ENCODE assay signal across 10 cellular contexts in genomic region chr5:151125421-151125820, GRCh38. TPM values are rescaled to one million over a fixed set of nuclear protein-coding genes. Genes with fewer than 3 reads are reported as not detected.
DNase-seq lines count a peak whose midpoint lies in the region; ATAC-seq and TF ChIP-seq lines count a peak whose summit lies in the region.
"Had no signal": no experiment of that assay in that cellular context is flagged by ENCODE, and none has a peak within 500 bp of the region (broad histone marks: within the 10 kb centered on the region; RNA-seq: fewer than 3 reads in every experiment).

No MANE protein-coding gene starts in this region.

- H3K36me3 ChIP-seq in Karpas-422 (ENCODE audit: insufficient read depth, low read length) (peaks cover 64% of the 10 kb centered on the region), spleen (peaks cover 2 to 100% (median 77%) of the 10 kb centered on the region in 6 donors), tibial artery (peaks cover 63 to 99% (median 70%) of the 10 kb centered on the region in 3 donors)

- H3K4me3 ChIP-seq in Karpas-422 (ENCODE audit: low read length), result peak overlapping the region; percentile 4; the same call in 1 of the 2 replicates
- peak overlapping the region in 1 of 8 donors; percentile 35 for H3K4me3 ChIP-seq in spleen
- no peak overlapping the region for H3K4me3 ChIP-seq in tibial artery
- H3K4me3 ChIP-seq: suprapubic skin had no signal

- CTCF ChIA-PET in activated CD4-positive, alpha-beta T cell treated with anti-CD3 and anti-CD28 coated beads for 36 hours (lab: Charles Lee), result interaction anchor here (0.6 to 27.2 kb wide), 48 partner anchors 11 to 1277 kb away, joined by 3 to 685 read pairs (median 4); partner anchors contain the start of genes ANXA6, CCDC69, GM2A and SLC36A1

- H3K27me3 Mint-ChIP-seq in activated CD4-positive, alpha-beta T cell treated with anti-CD3 and anti-CD28 coated beads for 36 hours, result no peaks in the 10 kb centered on the region
- no peaks in the 10 kb centered on the region for H3K27me3 Mint-ChIP-seq in activated T-helper 1 cell treated with anti-CD3 and anti-CD28 coated beads, Interleukin-12 subunit alpha, Interleukin-12 subunit beta, Interleukin-2, Interleukin-4 antibody, amounts not matched to agents 30 ng/mL and 10 ng/mL and 1 ng/mL, durations not matched to agents 14 hours and 24 hours and 36 hours (ENCODE audit: insufficient read depth)

- TF ChIP-seq CTCF in spleen (IDR thresholded peaks at IDR 0.05 in 8 of 11, conservative IDR thresholded peaks at IDR 0.05 in 3 of 11) (no peak), tibial artery (IDR thresholded peaks at IDR 0.05) (no peak)

- H4K20me1 ChIP-seq in Karpas-422 (ENCODE audit: insufficient read depth, low read depth, low read length), result no peaks in the 10 kb centered on the region

- DNase-seq in activated CD4-positive, alpha-beta T cell treated with anti-CD3 and anti-CD28 coated beads for 36 hours, result peak; percentile 34
- DNase-seq in activated CD4-positive, alpha-beta T cell treated with anti-CD3 and anti-CD28 coated beads for 1 hour, result no peak
- DNase-seq in Karpas-422, result peak; percentile 78
- DNase-seq in activated T-helper 1 cell treated with anti-CD3 and anti-CD28 coated beads, Interleukin-12 subunit alpha, Interleukin-12 subunit beta, Interleukin-2, Interleukin-4 antibody, amounts not matched to agents 30 ng/mL and 10 ng/mL and 1 ng/mL, durations not matched to agents 14 hours and 24 hours and 36 hours (ENCODE audit: low spot score), result no peak
- no peak for DNase-seq in spleen
- no peak for DNase-seq in tibial artery
- DNase-seq in stimulated activated CD4-positive, alpha-beta T cell treated with anti-CD3 and anti-CD28 coated beads, Interleukin-4, amount 100 ng/mL, for 1 hour, result no peak
- DNase-seq in NCI-H2081 (lab: John Stamatoyannopoulos, UW), result no peak
- DNase-seq: NCI-H446 treated with DMSO at 0.1 percent for 48 hours had no signal

- H3K4me3 Mint-ChIP-seq in activated CD4-positive, alpha-beta T cell treated with anti-CD3 and anti-CD28 coated beads for 36 hours, result peak overlapping the region; percentile 22
- H3K4me3 Mint-ChIP-seq in activated T-helper 1 cell treated with anti-CD3 and anti-CD28 coated beads, Interleukin-12 subunit alpha, Interleukin-12 subunit beta, Interleukin-2, Interleukin-4 antibody, amounts not matched to agents 30 ng/mL and 10 ng/mL and 1 ng/mL, durations not matched to agents 14 hours and 24 hours and 36 hours, result peak overlapping the region; percentile 19

- H3K27ac ChIP-seq in Karpas-422 (ENCODE audit: low read length), result peak overlapping the region; percentile 94
- peak overlapping the region; percentile 40 to 90 (median 82) for H3K27ac ChIP-seq in spleen
- no peak overlapping the region for H3K27ac ChIP-seq in tibial artery
- H3K27ac ChIP-seq: suprapubic skin had no signal

- H3K4me1 Mint-ChIP-seq in activated CD4-positive, alpha-beta T cell treated with anti-CD3 and anti-CD28 coated beads for 36 hours, result peaks cover 67% of the 10 kb centered on the region
- peaks cover 39% of the 10 kb centered on the region for H3K4me1 Mint-ChIP-seq in activated T-helper 1 cell treated with anti-CD3 and anti-CD28 coated beads, Interleukin-12 subunit alpha, Interleukin-12 subunit beta, Interleukin-2, Interleukin-4 antibody, amounts not matched to agents 30 ng/mL and 10 ng/mL and 1 ng/mL, durations not matched to agents 14 hours and 24 hours and 36 hours (ENCODE audit: low read depth)

- H3K9me2 ChIP-seq in Karpas-422 (replicated peaks; ENCODE audit: insufficient read depth, low read length), result no peaks in the 10 kb centered on the region

- H3K4me1 ChIP-seq in Karpas-422 (ENCODE audit: low read length) (peaks cover 79% of the 10 kb centered on the region), spleen (peaks cover 29 to 88% (median 66%) of the 10 kb centered on the region in 6 donors), tibial artery (peaks cover 0 to 12% (median 7%) of the 10 kb centered on the region in 4 donors)
- H3K4me1 ChIP-seq: suprapubic skin had no signal

- WGBS in spleen, 5 donors, result 30 to 46% (median 39%) methylated on average over 7 of the region's 7 CpGs

- 0 out of 2 replicates have a peak, but pooled peaks cover 3% of the 10 kb centered on the region for H3K79me2 ChIP-seq in Karpas-422 (ENCODE audit: low read length)

- H2AFZ ChIP-seq in Karpas-422 (ENCODE audit: low read length), result no peak overlapping the region

- H3K9ac ChIP-seq in Karpas-422 (ENCODE audit: low read length), result peak overlapping the region; percentile 71

- H3K4me2 ChIP-seq in Karpas-422 (ENCODE audit: low read depth, low read length, poor library complexity, severe bottlenecking), result peak overlapping the region; percentile 64

- TF ChIP-seq POLR2A in spleen (IDR thresholded peaks at IDR 0.05), result no peak

- intact Hi-C loops in activated CD4-positive, alpha-beta T cell treated with anti-CD3 and anti-CD28 coated beads for 36 hours (cut with DNase I, micrococcal nuclease), result loop anchor here in 1 of 2 experiments (5.0 kb wide), 1 partner anchor 192 kb away; no protein-coding TSS in a partner anchor
- intact Hi-C loops in activated T-helper 1 cell treated with anti-CD3 and anti-CD28 coated beads, Interleukin-12 subunit alpha, Interleukin-12 subunit beta, Interleukin-2, Interleukin-4 antibody, amounts not matched to agents 30 ng/mL and 10 ng/mL and 1 ng/mL, durations not matched to agents 14 hours and 24 hours and 36 hours (cut with micrococcal nuclease), result loop anchor here (5.0 kb wide), 1 partner anchor 172 kb away; no protein-coding TSS in a partner anchor
- intact Hi-C loops in spleen (cut with DNase I; ENCODE audit: low total_unique reads) (loop anchor here (5.0 kb wide), 2 partner anchors 37 to 112 kb away; no protein-coding TSS in a partner anchor), tibial artery (cut with DNase I; ENCODE audit: low total_unique reads) (loop anchor here (5.0 kb wide), 1 partner anchor 112 kb away; no protein-coding TSS in a partner anchor)

- H3K27ac Mint-ChIP-seq in activated CD4-positive, alpha-beta T cell treated with anti-CD3 and anti-CD28 coated beads for 36 hours, result peak overlapping the region; percentile 92
- H3K27ac Mint-ChIP-seq in activated T-helper 1 cell treated with anti-CD3 and anti-CD28 coated beads, Interleukin-12 subunit alpha, Interleukin-12 subunit beta, Interleukin-2, Interleukin-4 antibody, amounts not matched to agents 30 ng/mL and 10 ng/mL and 1 ng/mL, durations not matched to agents 14 hours and 24 hours and 36 hours, result peak overlapping the region; percentile 85

- peaks cover 81% of the 10 kb centered on the region for H3K36me3 Mint-ChIP-seq in activated CD4-positive, alpha-beta T cell treated with anti-CD3 and anti-CD28 coated beads for 36 hours (ENCODE audit: low read depth)
- peaks cover 48% of the 10 kb centered on the region for H3K36me3 Mint-ChIP-seq in activated T-helper 1 cell treated with anti-CD3 and anti-CD28 coated beads, Interleukin-12 subunit alpha, Interleukin-12 subunit beta, Interleukin-2, Interleukin-4 antibody, amounts not matched to agents 30 ng/mL and 10 ng/mL and 1 ng/mL, durations not matched to agents 14 hours and 24 hours and 36 hours (ENCODE audit: low read depth)

- no peaks in the 10 kb centered on the region for H3K27me3 ChIP-seq in Karpas-422 (ENCODE audit: low read length)
- H3K27me3 ChIP-seq in spleen (replicated peaks in 1 of 7), result no peaks in the 10 kb centered on the region
- H3K27me3 ChIP-seq in tibial artery, result no peaks in the 10 kb centered on the region
- H3K27me3 ChIP-seq: suprapubic skin had no signal

- POLR2A ChIA-PET in activated CD4-positive, alpha-beta T cell treated with anti-CD3 and anti-CD28 coated beads for 36 hours (lab: Charles Lee), result interaction anchor here (0.7 to 1.6 kb wide), 8 partner anchors 16 to 77 kb away, joined by 3 to 10 read pairs (median 4); partner anchors contain the start of gene ANXA6

- H3K9me3 ChIP-seq in Karpas-422 (ENCODE audit: low read length), result no peaks in the 10 kb centered on the region
- H3K9me3 ChIP-seq in spleen, result no peaks in the 10 kb centered on the region
- H3K9me3 ChIP-seq in tibial artery, result no peaks in the 10 kb centered on the region
- H3K9me3 ChIP-seq: suprapubic skin had no signal

- no peaks in the 10 kb centered on the region for H3K9me3 Mint-ChIP-seq in activated CD4-positive, alpha-beta T cell treated with anti-CD3 and anti-CD28 coated beads for 36 hours (ENCODE audit: low read depth)
- no peaks in the 10 kb centered on the region for H3K9me3 Mint-ChIP-seq in activated T-helper 1 cell treated with anti-CD3 and anti-CD28 coated beads, Interleukin-12 subunit alpha, Interleukin-12 subunit beta, Interleukin-2, Interleukin-4 antibody, amounts not matched to agents 30 ng/mL and 10 ng/mL and 1 ng/mL, durations not matched to agents 14 hours and 24 hours and 36 hours

- peak; percentile 41 for ATAC-seq in activated CD4-positive, alpha-beta T cell treated with anti-CD3 and anti-CD28 coated beads for 36 hours

RNA-seq across cellular contexts. Expression of gene ANXA6, which starts 32.2 kb away (rescaled TPM):
- total RNA-seq in activated CD4-positive, alpha-beta T cell treated with anti-CD3 and anti-CD28 coated beads for 36 hours, result 100 to 1,000 TPM; 322 to 332 TPM
- total RNA-seq in Karpas-422 (2014; rRNA removed; shearing (Covaris generic); ENCODE audit: low replicate concordance), result 277 and 387 TPM in 2 replicates
- 286 and 301 TPM in 2 replicates for total RNA-seq in activated T-helper 1 cell treated with anti-CD3 and anti-CD28 coated beads, Interleukin-12 subunit alpha, Interleukin-12 subunit beta, Interleukin-2, Interleukin-4 antibody, amounts not matched to agents 30 ng/mL and 10 ng/mL and 1 ng/mL, durations not matched to agents 14 hours and 24 hours and 36 hours
- total RNA-seq in spleen, result 100 to 1,000 TPM; 142 to 295 (median 210) TPM
- 100 to 1,000 TPM; 141 to 186 (median 155) TPM for polyA plus RNA-seq in spleen

RNA-seq across cellular contexts. Expression of gene TNIP1, which starts 44.6 kb away (rescaled TPM):
- 100 to 1,000 TPM; 351 to 408 TPM for total RNA-seq in activated CD4-positive, alpha-beta T cell treated with anti-CD3 and anti-CD28 coated beads for 36 hours
- 106 and 205 TPM in 2 replicates for total RNA-seq in Karpas-422 (2014; rRNA removed; shearing (Covaris generic); ENCODE audit: low replicate concordance)
- 287 and 304 TPM in 2 replicates for total RNA-seq in activated T-helper 1 cell treated with anti-CD3 and anti-CD28 coated beads, Interleukin-12 subunit alpha, Interleukin-12 subunit beta, Interleukin-2, Interleukin-4 antibody, amounts not matched to agents 30 ng/mL and 10 ng/mL and 1 ng/mL, durations not matched to agents 14 hours and 24 hours and 36 hours
- total RNA-seq in spleen, result 100 to 1,000 TPM; 179 to 260 (median 218) TPM
- polyA plus RNA-seq in spleen, result 100 to 1,000 TPM in 1 of 3 donors, 10 to 100 TPM in 2; 67.7 to 149 (median 95.9) TPM

Comparison
In these comparisons a context has a peak if more than half of its experiments do, and no peak if none do; other contexts are left out.
1. DNase-seq: peak in activated CD4-positive, alpha-beta T cell treated with anti-CD3 and anti-CD28 coated beads for 36 hours (single experiment) and Karpas-422 (single experiment); none in activated CD4-positive, alpha-beta T cell treated with anti-CD3 and anti-CD28 coated beads for 1 hour (single experiment), activated T-helper 1 cell treated with anti-CD3 and anti-CD28 coated beads, Interleukin-12 subunit alpha, Interleukin-12 subunit beta, Interleukin-2, Interleukin-4 antibody, amounts not matched to agents 30 ng/mL and 10 ng/mL and 1 ng/mL, durations not matched to agents 14 hours and 24 hours and 36 hours (single experiment), spleen (single experiment), tibial artery (0 of 2), stimulated activated CD4-positive, alpha-beta T cell treated with anti-CD3 and anti-CD28 coated beads, Interleukin-4, amount 100 ng/mL, for 1 hour (single experiment) and NCI-H2081 (0 of 2).
2. H3K27ac ChIP-seq: peak in Karpas-422 (single experiment) and spleen (8 of 8); none in tibial artery (0 of 2).